In genomic region chr22:19432092-19432844, GRCh38 we compare ENCODE assay signal across 8 cellular contexts. TPM values are rescaled to one million over a fixed set of nuclear protein-coding genes. Genes with fewer than 3 reads are reported as not detected.
DNase-seq lines count a peak whose midpoint lies in the region; ATAC-seq and TF ChIP-seq lines count a peak whose summit lies in the region.

TSS of gene MRPL40 (plus strand) at chr22:19432545. CDS start at chr22:19432555, 10 bp downstream.

- peak; percentile 96 for ATAC-seq in SK-N-SH treated with all-trans-retinoic acid at 6 μM for 48 hours
- peak; percentile 89 for ATAC-seq in thoracic aorta (ENCODE audit: insufficient number of reproducible peaks, low FRiP score, low read depth)

- no peaks in the 10 kb centered on the region for H3K36me3 Mint-ChIP-seq in activated naive CD4-positive, alpha-beta T cell treated with anti-CD3 and anti-CD28 coated beads, Interleukin-2, amount 50 U/mL, for 24 hours
- peaks cover 11% of the 10 kb centered on the region for H3K36me3 Mint-ChIP-seq in osteocyte (ENCODE audit: unreplicated experiment)

- H3K36me3 ChIP-seq in GM06990 (ENCODE audit: control insufficient read depth, insufficient read depth, low read length) (peaks cover 5% of the 10 kb centered on the region), thoracic aorta (peaks cover 13% of the 10 kb centered on the region)

- H3K4me3 ChIP-seq in GM06990 (replicated peaks; ENCODE audit: low read depth, low read length) = peak within 1 kb of the TSS; percentile 99
- peak within 1 kb of the TSS; percentile 95 for H3K4me3 ChIP-seq in HFF-Myc (replicated peaks; ENCODE audit: low read depth, low read length)
- H3K4me3 ChIP-seq in thoracic aorta = peak within 1 kb of the TSS; percentile 95

- no peaks in the 10 kb centered on the region for H3K9me3 ChIP-seq in thoracic aorta

- H3K27me3 ChIP-seq in GM06990 (replicated peaks; ENCODE audit: control insufficient read depth, insufficient read depth, low read length) (no peaks in the 10 kb centered on the region), thoracic aorta (replicated peaks; ENCODE audit: insufficient read depth) (no peaks in the 10 kb centered on the region)

- H3K27ac Mint-ChIP-seq in activated naive CD4-positive, alpha-beta T cell treated with anti-CD3 and anti-CD28 coated beads, Interleukin-2, amount 50 U/mL, for 24 hours = peak within 1 kb of the TSS; percentile 97
- peak within 1 kb of the TSS; percentile 95 for H3K27ac Mint-ChIP-seq in osteocyte (ENCODE audit: unreplicated experiment)

- TF ChIP-seq CTCF in GM06990 (IDR thresholded peaks at IDR 0.05; ENCODE audit: insufficient read depth, low read length, poor library complexity, severe bottlenecking) (no peak), HFF-Myc (IDR thresholded peaks at IDR 0.05; ENCODE audit: low read depth, low read length, missing control alignments) (no peak), osteocyte (IDR thresholded peaks at IDR 0.05) (no peak), thoracic aorta (IDR thresholded peaks at IDR 0.05) (no peak)

- H3K27me3 Mint-ChIP-seq in activated naive CD4-positive, alpha-beta T cell treated with anti-CD3 and anti-CD28 coated beads, Interleukin-2, amount 50 U/mL, for 24 hours = no peaks in the 10 kb centered on the region
- no peaks in the 10 kb centered on the region for H3K27me3 Mint-ChIP-seq in osteocyte (ENCODE audit: unreplicated experiment)

- H3K4me1 Mint-ChIP-seq in activated naive CD4-positive, alpha-beta T cell treated with anti-CD3 and anti-CD28 coated beads, Interleukin-2, amount 50 U/mL, for 24 hours = peaks cover 44% of the 10 kb centered on the region
- peaks cover 39% of the 10 kb centered on the region for H3K4me1 Mint-ChIP-seq in osteocyte (ENCODE audit: unreplicated experiment)

- H3K9me3 Mint-ChIP-seq in activated naive CD4-positive, alpha-beta T cell treated with anti-CD3 and anti-CD28 coated beads, Interleukin-2, amount 50 U/mL, for 24 hours = no peaks in the 10 kb centered on the region
- no peaks in the 10 kb centered on the region for H3K9me3 Mint-ChIP-seq in osteocyte (ENCODE audit: unreplicated experiment)

- peaks cover 12 to 33% of the 10 kb centered on the region in 2 donors for H3K4me1 ChIP-seq in thoracic aorta (ENCODE audit: control insufficient read depth in 1 of 2, low read depth in 2 of 2)

- peak within 1 kb of the TSS; percentile 91 to 94 for H3K27ac ChIP-seq in thoracic aorta

- peak; percentile 98 for DNase-seq in GM06990 (ENCODE audit: extremely low read depth, insufficient read length)
- DNase-seq in HFF-Myc (ENCODE audit: extremely low read depth, low read depth) = peak; percentile 77
- peak; percentile 92 for DNase-seq in NAMALWA (ENCODE audit: low spot score)
- no peak for DNase-seq in glomerular endothelial cell (ENCODE audit: extremely low read depth, low read depth, low spot score)
- DNase-seq in osteocyte (ENCODE audit: extremely low spot score, unreplicated experiment) = peak; percentile 98
- DNase-seq in thoracic aorta (ENCODE audit: low spot score) = peak; percentile 58

- H3K4me3 Mint-ChIP-seq in activated naive CD4-positive, alpha-beta T cell treated with anti-CD3 and anti-CD28 coated beads, Interleukin-2, amount 50 U/mL, for 24 hours = peak within 1 kb of the TSS; percentile 91
- peak within 1 kb of the TSS; percentile 89 for H3K4me3 Mint-ChIP-seq in osteocyte (ENCODE audit: unreplicated experiment)

TF ChIP-seq in SK-N-SH treated with all-trans-retinoic acid at 6 μM for 48 hours, 23 proteins besides CTCF, POLR2A, EP300 and RAD21:
- 0 out of 2 replicates have a peak, but pooled peaks have one; percentile 36 for TF ChIP-seq ZC3H10 (CRISPR knock-in tag; IDR thresholded peaks at IDR 0.05)
- TF ChIP-seq PPARA (CRISPR knock-in tag; IDR thresholded peaks at IDR 0.05; ENCODE audit: borderline replicate concordance) = peak; percentile 22; the same call in 1 of the 2 replicates
- TF ChIP-seq, protein P1, sequence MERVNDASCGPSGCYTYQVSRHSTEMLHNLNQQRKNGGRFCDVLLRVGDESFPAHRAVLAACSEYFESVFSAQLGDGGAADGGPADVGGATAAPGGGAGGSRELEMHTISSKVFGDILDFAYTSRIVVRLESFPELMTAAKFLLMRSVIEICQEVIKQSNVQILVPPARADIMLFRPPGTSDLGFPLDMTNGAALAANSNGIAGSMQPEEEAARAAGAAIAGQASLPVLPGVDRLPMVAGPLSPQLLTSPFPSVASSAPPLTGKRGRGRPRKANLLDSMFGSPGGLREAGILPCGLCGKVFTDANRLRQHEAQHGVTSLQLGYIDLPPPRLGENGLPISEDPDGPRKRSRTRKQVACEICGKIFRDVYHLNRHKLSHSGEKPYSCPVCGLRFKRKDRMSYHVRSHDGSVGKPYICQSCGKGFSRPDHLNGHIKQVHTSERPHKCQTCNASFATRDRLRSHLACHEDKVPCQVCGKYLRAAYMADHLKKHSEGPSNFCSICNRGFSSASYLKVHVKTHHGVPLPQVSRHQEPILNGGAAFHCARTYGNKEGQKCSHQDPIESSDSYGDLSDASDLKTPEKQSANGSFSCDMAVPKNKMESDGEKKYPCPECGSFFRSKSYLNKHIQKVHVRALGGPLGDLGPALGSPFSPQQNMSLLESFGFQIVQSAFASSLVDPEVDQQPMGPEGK (CRISPR knock-in tag; IDR thresholded peaks at IDR 0.05; ENCODE audit: borderline replicate concordance) = no peak
- TF ChIP-seq ARNTL (CRISPR knock-in tag; IDR thresholded peaks at IDR 0.05; ENCODE audit: borderline replicate concordance, low read depth) = peak; percentile 74; the same call in 1 of the 2 replicates
- 0 out of 2 replicates have a peak, but pooled peaks have one; percentile 11 for TF ChIP-seq ZFP30 (CRISPR knock-in tag; IDR thresholded peaks at IDR 0.05)

RNA-seq across cellular contexts. Expression of gene MRPL40, which starts in this region (rescaled TPM):
- total RNA-seq in glomerular endothelial cell (23.8 and 44.7 TPM in 2 replicates), osteocyte (24.2 and 29.6 TPM in 2 replicates), thoracic aorta (10 to 100 TPM in 1 of 2 donors, 1 to 10 TPM in 1; 6.8 to 19.2 TPM)
